Comparison of ENCODE assay signal across 9 cellular contexts in the genomic region with DNA sequence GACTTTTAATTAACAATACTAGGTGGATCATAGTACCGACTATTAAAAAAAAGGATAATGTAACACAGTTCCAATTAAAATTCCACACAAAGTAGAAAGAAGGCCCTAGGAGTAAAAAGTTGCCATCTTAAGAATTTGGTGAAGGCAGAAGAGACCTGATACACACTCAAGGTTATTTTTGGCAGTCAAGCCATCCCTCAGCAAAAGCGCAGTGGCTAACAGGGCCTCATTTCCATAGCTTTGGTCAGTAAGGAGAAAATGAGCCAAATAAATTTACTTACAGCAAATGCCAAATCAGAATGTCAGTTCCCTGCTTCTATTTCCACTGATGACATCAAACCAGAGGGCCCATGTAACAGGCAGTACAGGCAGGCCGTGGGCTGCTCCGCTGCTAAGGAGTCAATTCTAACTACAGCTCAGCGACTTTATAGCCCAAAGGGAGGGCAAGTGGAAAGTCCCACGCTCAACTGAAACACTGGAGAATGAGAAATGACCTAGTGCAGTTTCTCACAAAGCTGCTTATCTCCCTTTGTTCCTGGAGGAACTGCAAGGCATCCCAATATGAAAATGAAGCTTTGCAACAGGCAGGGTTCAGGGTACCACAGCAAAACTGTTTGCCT. TPM values are rescaled to one million over a fixed set of nuclear protein-coding genes. Genes with fewer than 3 reads are reported as not detected.
DNase-seq lines count a peak whose midpoint lies in the region; ATAC-seq and TF ChIP-seq lines count a peak whose summit lies in the region.
"Had no signal": no experiment of that assay in that cellular context is flagged by ENCODE, and none has a peak within 500 bp of the region (broad histone marks: within the 10 kb centered on the region; RNA-seq: fewer than 3 reads in every experiment).

No MANE protein-coding gene starts in this region.

- H3K27ac ChIP-seq in esophagus squamous epithelium: peak overlapping the region in 2 of 4 donors; percentile 6 to 42

- ATAC-seq in GM18861 (IDR thresholded peaks at IDR 0.05; ENCODE audit: unreplicated experiment) (peak; percentile 75), HG02870 (IDR thresholded peaks at IDR 0.05; ENCODE audit: unreplicated experiment) (peak; percentile 82)

- H3K4me3 ChIP-seq in esophagus squamous epithelium: no peak overlapping the region
- H3K4me3 ChIP-seq: lung had no signal

- peaks cover 10 to 79% (median 34%) of the 10 kb centered on the region in 3 donors for H3K4me1 ChIP-seq in esophagus squamous epithelium

- H3K27me3 ChIP-seq in esophagus squamous epithelium: no peaks in the 10 kb centered on the region

- H3K9me3 ChIP-seq in esophagus squamous epithelium: no peaks in the 10 kb centered on the region

- no peak for TF ChIP-seq POLR2A in esophagus squamous epithelium (IDR thresholded peaks at IDR 0.05)

- H3K36me3 ChIP-seq in esophagus squamous epithelium: peaks cover 0 to 29% (median 6%) of the 10 kb centered on the region in 3 donors

- peak; percentile 72 for DNase-seq in activated CD4-positive, alpha-beta T cell treated with anti-CD3 and anti-CD28 coated beads for 48 hours
- DNase-seq in globus pallidus (ENCODE audit: low spot score): peak; percentile 25
- DNase-seq in stimulated activated CD4-positive, alpha-beta T cell treated with anti-CD3 and anti-CD28 coated beads, Interleukin-15, amount 100 ng/mL, for 24 hours: peak; percentile 70
- no peak for DNase-seq in NK-92 (lab: John Stamatoyannopoulos, UW; ENCODE audit: unreplicated experiment)
- no peak for DNase-seq in COLO829 (ENCODE audit: low spot score)
- no peak for DNase-seq in esophagus squamous epithelium (lab: John Stamatoyannopoulos, UW)

- WGBS in esophagus squamous epithelium, 2 donors: 45 to 49% methylated on average over 4 to 6 of the region's 6 CpGs

- intact Hi-C loops in esophagus squamous epithelium (cut with DNase I): no loop called here

- TF ChIP-seq CTCF in esophagus squamous epithelium (IDR thresholded peaks at IDR 0.05): no peak

RNA-seq across cellular contexts. Expression of a gene that starts 6.3 kb away (rescaled TPM):
- 100 to 1,000 TPM in 1 of 4 donors, 10 to 100 TPM in 3; 29.1 to 111 (median 47.3) TPM for total RNA-seq in esophagus squamous epithelium

RNA-seq across cellular contexts. Expression of a gene that starts 26.2 kb away (rescaled TPM):
- 10 to 100 TPM; 14.9 to 29.1 (median 15.8) TPM for total RNA-seq in esophagus squamous epithelium

Comparison
In these comparisons a context has a peak if more than half of its experiments do, and no peak if none do; other contexts are left out.
1. DNase-seq: peak in activated CD4-positive, alpha-beta T cell treated with anti-CD3 and anti-CD28 coated beads for 48 hours (single experiment), globus pallidus (single experiment) and stimulated activated CD4-positive, alpha-beta T cell treated with anti-CD3 and anti-CD28 coated beads, Interleukin-15, amount 100 ng/mL, for 24 hours (single experiment); none in NK-92 (single experiment), COLO829 (single experiment) and esophagus squamous epithelium (single experiment).